In genomic region chr13:44404261-44405139, GRCh38 we compare ENCODE assay signal across 1 cellular context.
A peak's percentile ranks its signal among the peaks of the same experiment; 100 is the strongest.
TF ChIP-seq lines count a peak whose summit lies in the region.

No MANE protein-coding gene starts in this region.

TF ChIP-seq in HepG2, 621 proteins besides CTCF, POLR2A, EP300 and RAD21 (continued from another document and continues in another):
- TF ChIP-seq ZNF275 (CRISPR knock-in tag; IDR thresholded peaks at IDR 0.05; ENCODE audit: borderline replicate concordance) (peak; percentile 72; the same call in 1 of the 2 replicates), AKAP8 (CRISPR knock-in tag; IDR thresholded peaks at IDR 0.05) (0 out of 2 replicates have a peak, but pooled peaks have one; percentile 74), JUNB (CRISPR knock-in tag; IDR thresholded peaks at IDR 0.05; ENCODE audit: borderline replicate concordance) (no peak; the same call in 1 of the 2 replicates), BCL6 (CRISPR knock-in tag; IDR thresholded peaks at IDR 0.05) (peak; percentile 79), SMAD9 (CRISPR knock-in tag; IDR thresholded peaks at IDR 0.05) (no peak), DR1 (CRISPR knock-in tag; IDR thresholded peaks at IDR 0.05) (peak; percentile 81; the same call in 1 of the 2 replicates), GMEB1 (CRISPR knock-in tag; IDR thresholded peaks at IDR 0.05; ENCODE audit: borderline replicate concordance) (no peak; the same call in 1 of the 2 replicates), ETV6 (CRISPR knock-in tag; conservative IDR thresholded peaks at IDR 0.05) (0 out of 2 replicates have a peak, but pooled peaks have one; percentile 20), HNF1A (IDR thresholded peaks at IDR 0.05; ENCODE audit: low read depth) (peak; percentile 60; the same call in 1 of the 2 replicates), HNF1A (CRISPR knock-in tag; IDR thresholded peaks at IDR 0.05; ENCODE audit: borderline replicate concordance) (0 out of 2 replicates have a peak, but pooled peaks have one; percentile 55), ZNF337 (CRISPR knock-in tag; IDR thresholded peaks at IDR 0.05; ENCODE audit: borderline replicate concordance, low read depth) (peak; percentile 70; the same call in 1 of the 2 replicates), MAFK (conservative IDR thresholded peaks at IDR 0.05 in 1 of 2, IDR thresholded peaks at IDR 0.05 in 1 of 2; ENCODE audit: low read length in 2 of 2) (0 out of 4 replicates have a peak, but pooled peaks of 1 of the 2 experiments have one; percentile 3), SETDB1 (CRISPR knock-in tag; IDR thresholded peaks at IDR 0.05; ENCODE audit: borderline replicate concordance) (no peak), HCFC1 (IDR thresholded peaks at IDR 0.05; ENCODE audit: low read depth, low read length) (no peak), ERF (CRISPR knock-in tag; IDR thresholded peaks at IDR 0.05) (peak; percentile 77; the same call in 1 of the 2 replicates), ZNF431 (CRISPR knock-in tag; IDR thresholded peaks at IDR 0.05; ENCODE audit: borderline replicate concordance, low read depth) (no peak), ZNF264 (CRISPR knock-in tag; IDR thresholded peaks at IDR 0.05) (peak; percentile 58; the same call in 1 of the 2 replicates), ZNF549 (CRISPR knock-in tag; IDR thresholded peaks at IDR 0.05) (no peak), FOXA1 (IDR thresholded peaks at IDR 0.05) (peak; percentile 43; the same call in 1 of the 2 replicates), FOXA1 (CRISPR knock-in tag; IDR thresholded peaks at IDR 0.05) (peak; percentile 96), SIN3A (IDR thresholded peaks at IDR 0.05; ENCODE audit: borderline replicate concordance, low read depth, low read length) (0 out of 2 replicates have a peak, but pooled peaks have one; percentile 18), ARID3A (IDR thresholded peaks at IDR 0.05; ENCODE audit: low read depth, low read length) (no peak), RBAK (CRISPR knock-in tag; IDR thresholded peaks at IDR 0.05) (no peak), MTF1 (CRISPR knock-in tag; IDR thresholded peaks at IDR 0.05) (no peak), NFIB (CRISPR knock-in tag; IDR thresholded peaks at IDR 0.05; ENCODE audit: borderline replicate concordance) (no peak), SRY (CRISPR knock-in tag; IDR thresholded peaks at IDR 0.05) (no peak), HDAC6 (IDR thresholded peaks at IDR 0.05; ENCODE audit: low read depth, low read length) (peak; percentile 45), ZNF598 (CRISPR knock-in tag; IDR thresholded peaks at IDR 0.05; ENCODE audit: borderline replicate concordance) (no peak), ZNF543 (CRISPR knock-in tag; IDR thresholded peaks at IDR 0.05) (no peak), NFATC3 (CRISPR knock-in tag; IDR thresholded peaks at IDR 0.05) (no peak), ZKSCAN8 (CRISPR knock-in tag; IDR thresholded peaks at IDR 0.05; ENCODE audit: borderline replicate concordance) (0 out of 2 replicates have a peak, but pooled peaks have one; percentile 47), RBFOX2 (IDR thresholded peaks at IDR 0.05; ENCODE audit: low read depth, low read length) (peak; percentile 68), MLXIP (CRISPR knock-in tag; IDR thresholded peaks at IDR 0.05; ENCODE audit: borderline replicate concordance) (no peak), MXD4 (CRISPR knock-in tag; IDR thresholded peaks at IDR 0.05) (no peak; the same call in 1 of the 2 replicates), SCMH1 (CRISPR knock-in tag; IDR thresholded peaks at IDR 0.05; ENCODE audit: borderline replicate concordance) (no peak)
- TF ChIP-seq, protein P1, sequence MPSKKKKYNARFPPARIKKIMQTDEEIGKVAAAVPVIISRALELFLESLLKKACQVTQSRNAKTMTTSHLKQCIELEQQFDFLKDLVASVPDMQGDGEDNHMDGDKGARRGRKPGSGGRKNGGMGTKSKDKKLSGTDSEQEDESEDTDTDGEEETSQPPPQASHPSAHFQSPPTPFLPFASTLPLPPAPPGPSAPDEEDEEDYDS (CRISPR knock-in tag; IDR thresholded peaks at IDR 0.05): peak; percentile 94
- TF ChIP-seq, protein P2, sequence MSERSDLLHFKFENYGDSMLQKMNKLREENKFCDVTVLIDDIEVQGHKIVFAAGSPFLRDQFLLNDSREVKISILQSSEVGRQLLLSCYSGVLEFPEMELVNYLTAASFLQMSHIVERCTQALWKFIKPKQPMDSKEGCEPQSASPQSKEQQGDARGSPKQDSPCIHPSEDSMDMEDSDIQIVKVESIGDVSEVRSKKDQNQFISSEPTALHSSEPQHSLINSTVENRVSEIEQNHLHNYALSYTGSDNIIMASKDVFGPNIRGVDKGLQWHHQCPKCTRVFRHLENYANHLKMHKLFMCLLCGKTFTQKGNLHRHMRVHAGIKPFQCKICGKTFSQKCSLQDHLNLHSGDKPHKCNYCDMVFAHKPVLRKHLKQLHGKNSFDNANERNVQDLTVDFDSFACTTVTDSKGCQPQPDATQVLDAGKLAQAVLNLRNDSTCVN (CRISPR knock-in tag; IDR thresholded peaks at IDR 0.05; ENCODE audit: borderline replicate concordance): no peak
- TF ChIP-seq, protein P3, sequence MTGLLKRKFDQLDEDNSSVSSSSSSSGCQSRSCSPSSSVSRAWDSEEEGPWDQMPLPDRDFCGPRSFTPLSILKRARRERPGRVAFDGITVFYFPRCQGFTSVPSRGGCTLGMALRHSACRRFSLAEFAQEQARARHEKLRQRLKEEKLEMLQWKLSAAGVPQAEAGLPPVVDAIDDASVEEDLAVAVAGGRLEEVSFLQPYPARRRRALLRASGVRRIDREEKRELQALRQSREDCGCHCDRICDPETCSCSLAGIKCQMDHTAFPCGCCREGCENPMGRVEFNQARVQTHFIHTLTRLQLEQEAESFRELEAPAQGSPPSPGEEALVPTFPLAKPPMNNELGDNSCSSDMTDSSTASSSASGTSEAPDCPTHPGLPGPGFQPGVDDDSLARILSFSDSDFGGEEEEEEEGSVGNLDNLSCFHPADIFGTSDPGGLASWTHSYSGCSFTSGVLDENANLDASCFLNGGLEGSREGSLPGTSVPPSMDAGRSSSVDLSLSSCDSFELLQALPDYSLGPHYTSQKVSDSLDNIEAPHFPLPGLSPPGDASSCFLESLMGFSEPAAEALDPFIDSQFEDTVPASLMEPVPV (CRISPR knock-in tag; IDR thresholded peaks at IDR 0.05): no peak
- TF ChIP-seq, protein P4, sequence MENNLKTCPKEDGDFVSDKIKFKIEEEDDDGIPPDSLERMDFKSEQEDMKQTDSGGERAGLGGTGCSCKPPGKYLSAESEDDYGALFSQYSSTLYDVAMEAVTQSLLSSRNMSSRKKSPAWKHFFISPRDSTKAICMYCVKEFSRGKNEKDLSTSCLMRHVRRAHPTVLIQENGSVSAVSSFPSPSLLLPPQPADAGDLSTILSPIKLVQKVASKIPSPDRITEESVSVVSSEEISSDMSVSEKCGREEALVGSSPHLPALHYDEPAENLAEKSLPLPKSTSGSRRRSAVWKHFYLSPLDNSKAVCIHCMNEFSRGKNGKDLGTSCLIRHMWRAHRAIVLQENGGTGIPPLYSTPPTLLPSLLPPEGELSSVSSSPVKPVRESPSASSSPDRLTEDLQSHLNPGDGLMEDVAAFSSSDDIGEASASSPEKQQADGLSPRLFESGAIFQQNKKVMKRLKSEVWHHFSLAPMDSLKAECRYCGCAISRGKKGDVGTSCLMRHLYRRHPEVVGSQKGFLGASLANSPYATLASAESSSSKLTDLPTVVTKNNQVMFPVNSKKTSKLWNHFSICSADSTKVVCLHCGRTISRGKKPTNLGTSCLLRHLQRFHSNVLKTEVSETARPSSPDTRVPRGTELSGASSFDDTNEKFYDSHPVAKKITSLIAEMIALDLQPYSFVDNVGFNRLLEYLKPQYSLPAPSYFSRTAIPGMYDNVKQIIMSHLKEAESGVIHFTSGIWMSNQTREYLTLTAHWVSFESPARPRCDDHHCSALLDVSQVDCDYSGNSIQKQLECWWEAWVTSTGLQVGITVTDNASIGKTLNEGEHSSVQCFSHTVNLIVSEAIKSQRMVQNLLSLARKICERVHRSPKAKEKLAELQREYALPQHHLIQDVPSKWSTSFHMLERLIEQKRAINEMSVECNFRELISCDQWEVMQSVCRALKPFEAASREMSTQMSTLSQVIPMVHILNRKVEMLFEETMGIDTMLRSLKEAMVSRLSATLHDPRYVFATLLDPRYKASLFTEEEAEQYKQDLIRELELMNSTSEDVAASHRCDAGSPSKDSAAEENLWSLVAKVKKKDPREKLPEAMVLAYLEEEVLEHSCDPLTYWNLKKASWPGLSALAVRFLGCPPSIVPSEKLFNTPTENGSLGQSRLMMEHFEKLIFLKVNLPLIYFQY (CRISPR knock-in tag; IDR thresholded peaks at IDR 0.05; ENCODE audit: borderline replicate concordance): peak; percentile 88
